9 cellular contexts compared by ENCODE assay signal in the genomic region with DNA sequence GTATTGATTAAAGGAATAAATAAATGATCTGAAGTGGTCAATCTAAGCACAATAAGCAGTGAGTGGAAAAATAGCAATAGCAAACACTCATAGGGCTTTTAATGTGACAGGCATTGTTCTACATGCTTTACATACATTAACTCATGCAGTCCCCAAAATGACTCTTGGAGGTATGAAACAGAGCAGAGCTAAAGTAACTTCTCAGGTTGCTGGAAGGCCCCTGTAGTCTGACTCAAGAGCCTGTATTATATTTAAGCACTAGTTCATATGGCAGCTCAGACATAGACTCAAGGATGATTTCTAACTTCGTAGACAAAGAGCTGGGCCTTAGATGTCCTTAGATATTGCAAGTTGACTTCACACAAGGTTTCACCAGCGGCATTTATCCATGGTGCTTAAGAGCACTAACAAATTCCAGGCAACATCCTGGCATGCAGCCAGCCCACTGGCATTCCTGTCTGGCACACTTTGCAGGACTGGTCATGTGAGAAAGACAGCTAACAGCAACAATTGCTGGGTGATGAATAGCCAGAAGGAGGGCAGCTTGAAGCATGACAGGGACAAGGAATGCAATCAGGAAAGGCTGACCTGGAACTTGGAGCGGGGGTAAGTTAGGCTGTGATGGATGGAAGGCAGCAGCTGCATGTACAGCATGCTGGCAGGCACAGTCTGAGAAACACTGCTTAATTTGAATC. TPM values are rescaled to one million over a fixed set of nuclear protein-coding genes. Genes with fewer than 3 reads are reported as not detected.
A peak's percentile ranks its signal among the peaks of the same experiment; 100 is the strongest.
DNase-seq lines count a peak whose midpoint lies in the region; ATAC-seq and TF ChIP-seq lines count a peak whose summit lies in the region.
"Had no signal": no experiment of that assay in that cellular context is flagged by ENCODE, and none has a peak within 500 bp of the region (broad histone marks: within the 10 kb centered on the region; RNA-seq: fewer than 3 reads in every experiment).

No MANE protein-coding gene starts in this region.

- no peak overlapping the region for H2BK120ac ChIP-seq in trophoblast cell (ENCODE audit: insufficient read depth, low read length, poor library complexity)

- no peak overlapping the region for H2AK5ac ChIP-seq in trophoblast cell (ENCODE audit: low read length)

- no peak overlapping the region for H4K12ac ChIP-seq in trophoblast cell (ENCODE audit: low read depth, low read length)

- H3K36me3 ChIP-seq in trophoblast cell (ENCODE audit: control insufficient read depth in 1 of 2, insufficient read depth in 2 of 2, low read length in 2 of 2) (no peaks in the 10 kb centered on the region), esophagus squamous epithelium (no peaks in the 10 kb centered on the region)
- H3K36me3 ChIP-seq: ascending aorta had no signal

- H3K27me3 ChIP-seq in trophoblast cell (ENCODE audit: insufficient read depth, low read length) (no peaks in the 10 kb centered on the region), esophagus squamous epithelium (no peaks in the 10 kb centered on the region)
- H3K27me3 ChIP-seq: ascending aorta had no signal

- peak overlapping the region; percentile 40 for H3K27ac ChIP-seq in trophoblast cell (ENCODE audit: low read depth, low read length)
- no peak overlapping the region for H3K27ac ChIP-seq in esophagus squamous epithelium
- H3K27ac ChIP-seq: ascending aorta had no signal

- H3K79me1 ChIP-seq in trophoblast cell (ENCODE audit: low read length): peaks cover 7% of the 10 kb centered on the region

- intact Hi-C loops in esophagus squamous epithelium (cut with DNase I): no loop called here

- H3K14ac ChIP-seq in trophoblast cell (ENCODE audit: low read length): no peak overlapping the region

- H2BK5ac ChIP-seq in trophoblast cell (ENCODE audit: low read depth, low read length, poor library complexity): no peak overlapping the region

- H3K27ac Mint-ChIP-seq in stimulated activated memory B cell treated with anti-CD40 and anti-IgM and Interleukin-4, amounts not matched to agents 10 μg/mL and 1 μg/mL and 100 μg/mL, for 72 hours: no peak overlapping the region

- no peak for TF ChIP-seq POLR2A in esophagus squamous epithelium (IDR thresholded peaks at IDR 0.05)

- H3K4me3 Mint-ChIP-seq in stimulated activated memory B cell treated with anti-CD40 and anti-IgM and Interleukin-4, amounts not matched to agents 10 μg/mL and 1 μg/mL and 100 μg/mL, for 72 hours: no peak overlapping the region

- ATAC-seq in HG02852 (IDR thresholded peaks at IDR 0.05; ENCODE audit: unreplicated experiment): no peak
- no peak for ATAC-seq in stimulated activated memory B cell treated with anti-CD40 and anti-IgM and Interleukin-4, amounts not matched to agents 10 μg/mL and 1 μg/mL and 100 μg/mL, for 72 hours

- no peak overlapping the region for H4K8ac ChIP-seq in trophoblast cell (ENCODE audit: low read depth, low read length)

- H3K9me3 ChIP-seq in trophoblast cell (ENCODE audit: insufficient read depth, low read depth, low read length) (no peaks in the 10 kb centered on the region), esophagus squamous epithelium (no peaks in the 10 kb centered on the region)

- no peaks in the 10 kb centered on the region for H3K79me2 ChIP-seq in trophoblast cell (ENCODE audit: control insufficient read depth, insufficient read depth, low read length, poor library complexity)

- peaks cover 4% of the 10 kb centered on the region for H3K9me3 Mint-ChIP-seq in stimulated activated memory B cell treated with anti-CD40 and anti-IgM and Interleukin-4, amounts not matched to agents 10 μg/mL and 1 μg/mL and 100 μg/mL, for 72 hours

- H2AFZ ChIP-seq in trophoblast cell (ENCODE audit: insufficient read depth, low read length, poor library complexity): no peak overlapping the region

- no peak overlapping the region for H2BK12ac ChIP-seq in trophoblast cell (ENCODE audit: low read length)

- no peak overlapping the region for H3K4me2 ChIP-seq in trophoblast cell (ENCODE audit: low read length)

- no peak for TF ChIP-seq CTCF in esophagus squamous epithelium (IDR thresholded peaks at IDR 0.05)

- no peak overlapping the region for H3K4me3 ChIP-seq in trophoblast cell (ENCODE audit: low read depth, low read length)
- H3K4me3 ChIP-seq in esophagus squamous epithelium: no peak overlapping the region
- H3K4me3 ChIP-seq: ascending aorta had no signal

- H4K91ac ChIP-seq in trophoblast cell (ENCODE audit: low read depth, low read length): no peak overlapping the region

- H3K18ac ChIP-seq in trophoblast cell (ENCODE audit: low read length): no peak overlapping the region

- no peaks in the 10 kb centered on the region for H3K27me3 Mint-ChIP-seq in stimulated activated memory B cell treated with anti-CD40 and anti-IgM and Interleukin-4, amounts not matched to agents 10 μg/mL and 1 μg/mL and 100 μg/mL, for 72 hours

- no peaks in the 10 kb centered on the region for H3K4me1 Mint-ChIP-seq in stimulated activated memory B cell treated with anti-CD40 and anti-IgM and Interleukin-4, amounts not matched to agents 10 μg/mL and 1 μg/mL and 100 μg/mL, for 72 hours

- peaks cover 0 to 6% of the 10 kb centered on the region in 2 experiments for H3K4me1 ChIP-seq in trophoblast cell (ENCODE audit: control insufficient read depth in 1 of 2, insufficient read depth in 2 of 2, low read length in 2 of 2)
- peaks cover 0 to 14% (median 7%) of the 10 kb centered on the region in 3 donors for H3K4me1 ChIP-seq in esophagus squamous epithelium

- H3K23ac ChIP-seq in trophoblast cell (ENCODE audit: low read length): no peak overlapping the region

- DNase-seq in GM04503 (ENCODE audit: low read depth) (peak; percentile 87), NCI-H748 treated with DMSO at 0.1 percent for 48 hours (lab: John Stamatoyannopoulos, UW) (peak; percentile 39), fibroblast of peridontal ligament (ENCODE audit: extremely low read depth) (peak; percentile 96), trophoblast cell (peak; percentile 26 to 59), esophagus squamous epithelium (lab: John Stamatoyannopoulos, UW) (no peak)
- no peak for DNase-seq in activated effector memory CD4-positive, alpha-beta T cell treated with Interleukin-2 at 50 U/mL for 16 hours

- no CpG with 5 or more reads among the region's 3 CpGs for WGBS in trophoblast cell (ENCODE audit: extremely low coverage, insufficient coverage, insufficient read length)
- WGBS in esophagus squamous epithelium, 2 donors: 26% methylated on average over 3 of the region's 3 CpGs

- H3K4ac ChIP-seq in trophoblast cell (ENCODE audit: low read depth, low read length): no peak overlapping the region

- H3K9ac ChIP-seq in trophoblast cell (ENCODE audit: low read length): no peak overlapping the region

- H3K36me3 Mint-ChIP-seq in stimulated activated memory B cell treated with anti-CD40 and anti-IgM and Interleukin-4, amounts not matched to agents 10 μg/mL and 1 μg/mL and 100 μg/mL, for 72 hours: peaks cover 17% of the 10 kb centered on the region

RNA-seq across cellular contexts. Expression of gene KTN1, which starts 22.9 kb away (rescaled TPM):
- 222 and 228 TPM in 2 replicates for polyA plus RNA-seq in trophoblast cell (2013)
- total RNA-seq in esophagus squamous epithelium: 100 to 1,000 TPM in 2 of 4 donors, 10 to 100 TPM in 2; 57.8 to 123 (median 106) TPM

Comparison
In these comparisons a context has a peak if more than half of its experiments do, and no peak if none do; other contexts are left out.
1. DNase-seq: peak in GM04503 (single experiment), NCI-H748 treated with DMSO at 0.1 percent for 48 hours (single experiment), fibroblast of peridontal ligament (single experiment) and trophoblast cell (2 of 2); none in esophagus squamous epithelium (single experiment) and activated effector memory CD4-positive, alpha-beta T cell treated with Interleukin-2 at 50 U/mL for 16 hours (single experiment).